ENCODE assay signal across 8 cellular contexts in the genomic region with DNA sequence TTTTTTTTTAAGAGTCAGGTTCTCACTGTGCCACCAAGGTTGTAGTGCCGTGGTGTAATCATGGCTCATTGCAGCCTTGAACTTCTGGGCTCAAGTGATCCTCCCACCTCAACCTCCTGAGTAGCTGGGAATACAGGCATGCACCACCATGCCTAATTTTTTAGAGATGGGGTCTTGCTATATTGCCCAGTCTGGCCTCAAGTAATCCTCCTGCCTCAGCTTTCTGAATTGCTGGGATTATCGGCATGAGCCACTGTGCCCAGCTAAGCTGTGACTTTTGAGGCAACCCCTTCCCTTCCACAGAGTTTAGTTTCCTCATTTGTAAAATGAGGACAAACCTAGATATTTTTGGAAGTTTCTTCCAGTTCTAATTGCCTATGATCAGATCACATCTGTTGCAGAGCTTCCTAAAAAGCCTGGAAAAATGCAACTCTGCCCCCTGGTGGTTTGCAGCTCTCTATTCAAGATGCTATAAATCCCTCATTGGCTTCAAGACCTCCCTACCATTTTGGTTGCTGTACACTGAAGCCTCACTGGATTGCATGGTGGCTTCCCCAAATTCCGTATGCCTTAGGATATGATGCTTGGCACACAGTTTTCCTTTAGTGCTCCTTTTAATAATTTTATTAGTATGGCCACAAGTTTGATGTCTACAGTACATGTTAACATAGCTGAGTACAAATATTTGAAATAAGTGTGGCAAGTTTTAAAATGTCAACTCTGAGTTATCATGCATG. TPM values are rescaled to one million over a fixed set of nuclear protein-coding genes. Genes with fewer than 3 reads are reported as not detected.
A peak's percentile ranks its signal among the peaks of the same experiment; 100 is the strongest.
DNase-seq lines count a peak whose midpoint lies in the region; ATAC-seq, FAIRE-seq and TF ChIP-seq lines count a peak whose summit lies in the region.

No MANE protein-coding gene starts in this region.

- CTCF ChIA-PET in RWPE1 (lab: Yijun Ruan, JAX): interaction anchor here (0.5 to 1.4 kb wide), 15 partner anchors 12 to 417 kb away, joined by 3 to 11 read pairs (median 3); no protein-coding TSS in a partner anchor

- DNase-seq in D721Med (ENCODE audit: insufficient read length, low spot score) (no peak), Kasumi-1 (lab: John Stamatoyannopoulos, UW) (peak; percentile 45 to 48), RWPE1 (ENCODE audit: low spot score) (peak; percentile 65), foreskin keratinocyte (peak; percentile 17 to 50), pancreas (peak in 5 of 6 donors; percentile 57 to 80 (median 72)), urothelium cell line (ENCODE audit: low spot score) (peak; percentile 49)
- peak; percentile 43 for DNase-seq in activated T-helper 9 cell treated with anti-CD3 and anti-CD28 coated beads, Interleukin-2, amount 50 U/mL, for 16 hours (ENCODE audit: low read depth)

- POLR2A ChIA-PET in RWPE1 (lab: Yijun Ruan, JAX; ENCODE audit: low non-redundant PET): interaction anchor here (0.6 kb wide), 1 partner anchor 243 kb away, joined by 6 read pairs; no protein-coding TSS in a partner anchor

- ATAC-seq in foreskin keratinocyte (peak; percentile 76), pancreas (peak; percentile 65 to 92 (median 87)), HG03565 (IDR thresholded peaks at IDR 0.05; ENCODE audit: unreplicated experiment) (no peak)

- no peak for FAIRE-seq in D721Med (lab: Jason Lieb, UNC)
- no peak for FAIRE-seq in pancreas (lab: Jason Lieb, UNC)
- FAIRE-seq in urothelium cell line (lab: Jason Lieb, UNC): no peak

- H3K9me3 ChIP-seq in pancreas: no peaks in the 10 kb centered on the region

- WGBS in pancreas, 2 donors: 92 to 97% methylated on average over 3 of the region's 3 CpGs

- intact Hi-C loops in pancreas (cut with DNase I): loop anchor here in 2 of 3 donors (5.0 to 10.0 kb wide), 3 partner anchors 115 to 408 kb away; no protein-coding TSS in a partner anchor

- H3K36me3 ChIP-seq in pancreas: peaks cover 0 to 21% (median 4%) of the 10 kb centered on the region in 3 donors

- no peaks in the 10 kb centered on the region for H3K27me3 ChIP-seq in foreskin keratinocyte
- no peaks in the 10 kb centered on the region for H3K27me3 ChIP-seq in pancreas

- TF ChIP-seq CTCF in D721Med (IDR thresholded peaks at IDR 0.05; ENCODE audit: insufficient read depth, missing control alignments): peak; percentile 68
- TF ChIP-seq CTCF in RWPE1 (conservative IDR thresholded peaks at IDR 0.05; ENCODE audit: low read depth): peak; percentile 78
- peak; percentile 87 for TF ChIP-seq CTCF in foreskin keratinocyte (conservative IDR thresholded peaks at IDR 0.05)
- peak; percentile 48 to 71 (median 50) for TF ChIP-seq CTCF in pancreas (IDR thresholded peaks at IDR 0.05)

- H3K27ac ChIP-seq in RWPE1 (no peak overlapping the region), foreskin keratinocyte (no peak overlapping the region), pancreas (no peak overlapping the region)

- no peak overlapping the region for H3K4me3 ChIP-seq in pancreas

- H3K4me1 ChIP-seq in foreskin keratinocyte (no peaks in the 10 kb centered on the region), pancreas (no peaks in the 10 kb centered on the region)

RNA-seq across cellular contexts. Expression of a gene that starts 19.3 kb away (rescaled TPM):
- 58.1 and 60.1 TPM in 2 replicates for total RNA-seq in foreskin keratinocyte
- polyA plus RNA-seq in foreskin keratinocyte: 45.8 and 50.2 TPM in 2 replicates
- 10 to 100 TPM; 23.3 to 39.4 (median 28.2) TPM for total RNA-seq in pancreas
- 10 to 100 TPM; 14.3 to 18.2 TPM for polyA plus RNA-seq in pancreas

RNA-seq across cellular contexts. Expression of a gene that starts 21.2 kb away (rescaled TPM):
- 12.3 and 16.3 TPM in 2 replicates for total RNA-seq in foreskin keratinocyte
- 2.3 and 3.1 TPM in 2 replicates for polyA plus RNA-seq in foreskin keratinocyte
- total RNA-seq in pancreas: 1 to 10 TPM; 4.3 to 7.9 (median 5.4) TPM
- 1 to 10 TPM; 2.7 to 4.8 TPM for polyA plus RNA-seq in pancreas

RNA-seq across cellular contexts. Expression of a gene that starts 52.9 kb away (rescaled TPM):
- total RNA-seq in foreskin keratinocyte (35.6 and 41.3 TPM in 2 replicates), pancreas (10 to 100 TPM; 15.2 to 35.3 (median 21.5) TPM)
- polyA plus RNA-seq in foreskin keratinocyte (23.5 and 25.4 TPM in 2 replicates), pancreas (10 to 100 TPM; 22.2 to 23.8 TPM)
